In genomic region chr10:21843645-21844044, GRCh38 we compare ENCODE assay signal across 24 cellular contexts.
DNase-seq lines count a peak whose midpoint lies in the region; ATAC-seq and TF ChIP-seq lines count a peak whose summit lies in the region.
"Had no signal": no experiment of that assay in that cellular context is flagged by ENCODE, and none has a peak within 500 bp of the region (broad histone marks: within the 10 kb centered on the region; RNA-seq: fewer than 3 reads in every experiment).

No MANE protein-coding gene starts in this region.

- ATAC-seq in WTC11, result no peak
- peak in 2 of 3 donors; percentile 66 to 73 for ATAC-seq in natural killer cell
- no peak for ATAC-seq in GM18502 (IDR thresholded peaks at IDR 0.05; ENCODE audit: poor library complexity, unreplicated experiment)
- ATAC-seq in activated T-helper 17 cell treated with anti-CD3 and anti-CD28 coated beads, Interleukin-2, amount 50 U/mL, for 72 hours (replicated peaks), result no peak

- H3K9me3 Mint-ChIP-seq in activated naive CD4-positive, alpha-beta T cell treated with anti-CD3 and anti-CD28 coated beads for 36 hours, result peaks cover 25% of the 10 kb centered on the region
- H3K9me3 Mint-ChIP-seq in WTC11 (peaks cover 27% of the 10 kb centered on the region), natural killer cell (no peaks in the 10 kb centered on the region)
- peaks cover 9% of the 10 kb centered on the region for H3K9me3 Mint-ChIP-seq in activated T-helper 17 cell treated with anti-CD3 and anti-CD28 coated beads, Interleukin-2, amount 50 U/mL, for 72 hours

- POLR2A ChIA-PET in WTC11 (lab: Charles Lee), result no interaction called here

- H3K27me3 Mint-ChIP-seq in activated naive CD4-positive, alpha-beta T cell treated with anti-CD3 and anti-CD28 coated beads for 36 hours (ENCODE audit: low read depth), result no peaks in the 10 kb centered on the region
- H3K27me3 Mint-ChIP-seq in WTC11 (ENCODE audit: low read depth) (no peaks in the 10 kb centered on the region; the same call in 1 of the 2 replicates), natural killer cell (ENCODE audit: low read depth in 2 of 2) (no peaks in the 10 kb centered on the region)
- no peaks in the 10 kb centered on the region for H3K27me3 Mint-ChIP-seq in activated T-helper 17 cell treated with anti-CD3 and anti-CD28 coated beads, Interleukin-2, amount 50 U/mL, for 72 hours
- H3K27me3 Mint-ChIP-seq: CD4-positive, alpha-beta memory T cell; CD4-positive, CD25-positive, alpha-beta regulatory T cell; CD8-positive, alpha-beta memory T cell had no signal

- H3K4me1 Mint-ChIP-seq in activated naive CD4-positive, alpha-beta T cell treated with anti-CD3 and anti-CD28 coated beads for 36 hours (ENCODE audit: low read depth), result no peaks in the 10 kb centered on the region
- H3K4me1 Mint-ChIP-seq in WTC11 (0 out of 2 replicates have a peak, but pooled peaks cover 2% of the 10 kb centered on the region), natural killer cell (peaks cover 24 to 30% of the 10 kb centered on the region in 2 donors)
- no peaks in the 10 kb centered on the region for H3K4me1 Mint-ChIP-seq in activated T-helper 17 cell treated with anti-CD3 and anti-CD28 coated beads, Interleukin-2, amount 50 U/mL, for 72 hours
- H3K4me1 Mint-ChIP-seq: CD14-positive monocyte; CD4-positive, alpha-beta memory T cell; CD8-positive, alpha-beta memory T cell had no signal

- intact Hi-C loops in activated naive CD4-positive, alpha-beta T cell treated with anti-CD3 and anti-CD28 coated beads for 36 hours (cut with micrococcal nuclease), result no loop called here
- intact Hi-C loops in natural killer cell (cut with micrococcal nuclease), result no loop called here

- no peak overlapping the region for H3K27ac Mint-ChIP-seq in activated naive CD4-positive, alpha-beta T cell treated with anti-CD3 and anti-CD28 coated beads for 36 hours
- 0 out of 2 replicates have a peak overlapping the region, but pooled peaks have one; percentile 16 for H3K27ac Mint-ChIP-seq in WTC11
- peak overlapping the region; percentile 56 to 63 for H3K27ac Mint-ChIP-seq in natural killer cell
- no peak overlapping the region for H3K27ac Mint-ChIP-seq in activated T-helper 17 cell treated with anti-CD3 and anti-CD28 coated beads, Interleukin-2, amount 50 U/mL, for 72 hours
- H3K27ac Mint-ChIP-seq: CD14-positive monocyte; CD4-positive, CD25-positive, alpha-beta regulatory T cell had no signal

- TF ChIP-seq CTCF in WTC11 (IDR thresholded peaks at IDR 0.05), result no peak
- no peak for TF ChIP-seq CTCF in epithelial cell of esophagus (IDR thresholded peaks at IDR 0.05; ENCODE audit: insufficient read depth, low read depth, low read length, missing control alignments)
- no peak for TF ChIP-seq CTCF in natural killer cell (IDR thresholded peaks at IDR 0.05)

- no peak overlapping the region for H3K4me3 ChIP-seq in epithelial cell of esophagus (ENCODE audit: low read length)
- H3K4me3 ChIP-seq: BLaER1 had no signal

- peaks cover 30% of the 10 kb centered on the region for H3K36me3 Mint-ChIP-seq in activated naive CD4-positive, alpha-beta T cell treated with anti-CD3 and anti-CD28 coated beads for 36 hours (ENCODE audit: low read depth)
- H3K36me3 Mint-ChIP-seq in WTC11 (peaks cover 23% of the 10 kb centered on the region), natural killer cell (peaks cover 11% of the 10 kb centered on the region)
- H3K36me3 Mint-ChIP-seq in activated T-helper 17 cell treated with anti-CD3 and anti-CD28 coated beads, Interleukin-2, amount 50 U/mL, for 72 hours (ENCODE audit: low read depth), result peaks cover 7% of the 10 kb centered on the region

- CTCF ChIA-PET in activated naive CD4-positive, alpha-beta T cell treated with anti-CD3 and anti-CD28 coated beads for 36 hours (lab: Charles Lee), result no interaction called here
- CTCF ChIA-PET in WTC11 (lab: Charles Lee), result no interaction called here

- H3K4me3 Mint-ChIP-seq in activated naive CD4-positive, alpha-beta T cell treated with anti-CD3 and anti-CD28 coated beads for 36 hours, result no peak overlapping the region
- no peak overlapping the region for H3K4me3 Mint-ChIP-seq in WTC11
- H3K4me3 Mint-ChIP-seq in natural killer cell, result no peak overlapping the region
- H3K4me3 Mint-ChIP-seq in activated T-helper 17 cell treated with anti-CD3 and anti-CD28 coated beads, Interleukin-2, amount 50 U/mL, for 72 hours, result no peak overlapping the region
- H3K4me3 Mint-ChIP-seq: CD14-positive monocyte; CD4-positive, alpha-beta memory T cell; CD4-positive, CD25-positive, alpha-beta regulatory T cell; CD8-positive, alpha-beta memory T cell had no signal

- peak; percentile 8 for DNase-seq in activated naive CD4-positive, alpha-beta T cell treated with anti-CD3 and anti-CD28 coated beads for 36 hours
- DNase-seq in activated naive CD4-positive, alpha-beta T cell treated with anti-CD3 and anti-CD28 coated beads, Interleukin-2, amount 50 U/mL, for 16 hours, result no peak
- no peak for DNase-seq in WTC11 (ENCODE audit: low spot score)
- DNase-seq in epithelial cell of esophagus (ENCODE audit: low read depth), result peak; percentile 1
- DNase-seq in natural killer cell, result no peak
- DNase-seq: 8988T; ACHN; BE2C; C1 segment of cervical spinal cord; CD4-positive, alpha-beta memory T cell; CD4-positive, CD25-positive, alpha-beta regulatory T cell; CD8-positive, alpha-beta memory T cell; COR-L47; DMS 273 treated with DMSO at 0.1 percent for 48 hours; DMS153; DMS53; DMS79; DND-41; EL; GDM1 had no signal

TF ChIP-seq in WTC11, 78 proteins besides CTCF, POLR2A, EP300 and RAD21:
- TF ChIP-seq PRRX2 (CRISPR knock-in tag; IDR thresholded peaks at IDR 0.05) (no peak), RELA (CRISPR knock-in tag; IDR thresholded peaks at IDR 0.05; ENCODE audit: borderline replicate concordance) (no peak), USF1 (CRISPR knock-in tag; IDR thresholded peaks at IDR 0.05) (no peak), CREB1 (CRISPR knock-in tag; IDR thresholded peaks at IDR 0.05) (no peak), ZSCAN18 (CRISPR knock-in tag; IDR thresholded peaks at IDR 0.05) (no peak), GTF2I (CRISPR knock-in tag; conservative IDR thresholded peaks at IDR 0.05) (no peak), ZNF396 (CRISPR knock-in tag; IDR thresholded peaks at IDR 0.05; ENCODE audit: borderline replicate concordance) (no peak)

Comparison
In these comparisons a context has a peak if more than half of its experiments do, and no peak if none do; other contexts are left out.
1. DNase-seq: peak in activated naive CD4-positive, alpha-beta T cell treated with anti-CD3 and anti-CD28 coated beads for 36 hours (single experiment) and epithelial cell of esophagus (single experiment); none in activated naive CD4-positive, alpha-beta T cell treated with anti-CD3 and anti-CD28 coated beads, Interleukin-2, amount 50 U/mL, for 16 hours (single experiment), WTC11 (single experiment) and natural killer cell (single experiment).
2. H3K27ac Mint-ChIP-seq: peak in WTC11 (single experiment) and natural killer cell (2 of 2); none in activated naive CD4-positive, alpha-beta T cell treated with anti-CD3 and anti-CD28 coated beads for 36 hours (single experiment) and activated T-helper 17 cell treated with anti-CD3 and anti-CD28 coated beads, Interleukin-2, amount 50 U/mL, for 72 hours (single experiment).
3. ATAC-seq: peak in natural killer cell (2 of 3); none in WTC11 (single experiment), GM18502 (single experiment) and activated T-helper 17 cell treated with anti-CD3 and anti-CD28 coated beads, Interleukin-2, amount 50 U/mL, for 72 hours (single experiment).